In the genomic region with DNA sequence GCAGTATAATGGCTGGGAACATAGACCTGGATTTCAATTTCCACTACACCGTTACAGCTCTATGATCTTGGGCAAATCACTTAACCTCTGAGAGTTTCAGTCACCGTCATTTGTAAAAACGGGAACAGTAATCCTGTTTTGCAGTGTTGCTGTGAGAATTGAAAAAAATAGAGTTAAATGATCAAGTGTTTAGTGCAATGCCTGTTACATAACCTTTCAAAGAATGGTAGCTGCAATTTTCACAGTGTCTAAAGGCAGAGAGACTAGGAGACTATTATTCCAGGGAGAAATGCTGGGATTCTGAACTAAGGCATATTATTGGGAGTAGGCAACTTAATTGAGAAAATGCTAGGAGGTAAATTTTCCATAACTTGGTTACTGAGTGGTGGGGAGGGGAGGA, we compare ENCODE assay signal across 1 cellular context.
TF ChIP-seq lines count a peak whose summit lies in the region.

No MANE protein-coding gene starts in this region.

TF ChIP-seq in H1, 55 proteins besides CTCF, POLR2A, EP300 and RAD21:
- TF ChIP-seq, protein P1, sequence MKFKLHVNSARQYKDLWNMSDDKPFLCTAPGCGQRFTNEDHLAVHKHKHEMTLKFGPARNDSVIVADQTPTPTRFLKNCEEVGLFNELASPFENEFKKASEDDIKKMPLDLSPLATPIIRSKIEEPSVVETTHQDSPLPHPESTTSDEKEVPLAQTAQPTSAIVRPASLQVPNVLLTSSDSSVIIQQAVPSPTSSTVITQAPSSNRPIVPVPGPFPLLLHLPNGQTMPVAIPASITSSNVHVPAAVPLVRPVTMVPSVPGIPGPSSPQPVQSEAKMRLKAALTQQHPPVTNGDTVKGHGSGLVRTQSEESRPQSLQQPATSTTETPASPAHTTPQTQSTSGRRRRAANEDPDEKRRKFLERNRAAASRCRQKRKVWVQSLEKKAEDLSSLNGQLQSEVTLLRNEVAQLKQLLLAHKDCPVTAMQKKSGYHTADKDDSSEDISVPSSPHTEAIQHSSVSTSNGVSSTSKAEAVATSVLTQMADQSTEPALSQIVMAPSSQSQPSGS (IDR thresholded peaks at IDR 0.05; ENCODE audit: low read length), result no peak
- TF ChIP-seq CBX8 (IDR thresholded peaks at IDR 0.05; ENCODE audit: borderline replicate concordance, low read depth, low read length) (no peak), SUZ12 (IDR thresholded peaks at IDR 0.05; ENCODE audit: low read length) (no peak), NANOG (IDR thresholded peaks at IDR 0.05; ENCODE audit: insufficient read depth, low read depth, low read length, poor library complexity, severe bottlenecking) (no peak), SAP30 (IDR thresholded peaks at IDR 0.05; ENCODE audit: insufficient read depth, insufficient replicate concordance, low read length) (no peak), CBX5 (IDR thresholded peaks at IDR 0.05; ENCODE audit: low read depth, low read length) (no peak), RBBP5 (IDR thresholded peaks at IDR 0.05; ENCODE audit: borderline replicate concordance, low read depth, low read length) (no peak), KDM1A (IDR thresholded peaks at IDR 0.05; ENCODE audit: borderline replicate concordance, low read length) (no peak), BRCA1 (IDR thresholded peaks at IDR 0.05; ENCODE audit: low read depth, low read length) (no peak), SRF (IDR thresholded peaks at IDR 0.05; ENCODE audit: low read depth, low read length) (no peak), GABPA (IDR thresholded peaks at IDR 0.05; ENCODE audit: borderline replicate concordance, insufficient read depth, low read length) (no peak)
TF ChIP-seq in H1: peak in this region for 0.
